ENCODE assay signal across 22 cellular contexts in genomic region chr11:67463186-67463585, GRCh38. TPM values are rescaled to one million over a fixed set of nuclear protein-coding genes. Genes with fewer than 3 reads are reported as not detected.
A peak's percentile ranks its signal among the peaks of the same experiment; 100 is the strongest.
DNase-seq lines count a peak whose midpoint lies in the region; ATAC-seq and TF ChIP-seq lines count a peak whose summit lies in the region.
"Had no signal": no experiment of that assay in that cellular context is flagged by ENCODE, and none has a peak within 500 bp of the region (broad histone marks: within the 10 kb centered on the region; RNA-seq: fewer than 3 reads in every experiment).

No MANE protein-coding gene starts in this region.

- no peaks in the 10 kb centered on the region for H3K9me3 Mint-ChIP-seq in progenitor cell of endocrine pancreas (ENCODE audit: low read depth)
- H3K9me3 Mint-ChIP-seq: GM23338; T-helper 1 cell treated with Interleukin-12 subunit alpha and Interleukin-12 subunit beta and Interleukin-4 antibody, amounts not matched to agents 30 μg/mL and 1 μg/mL, for 36 hours had no signal

- peaks cover 35 to 51% of the 10 kb centered on the region in 2 experiments for H3K4me1 ChIP-seq in HCT116 (ENCODE audit: control insufficient read depth in 1 of 2, insufficient read depth in 2 of 2, low read length in 2 of 2)
- peaks cover 28 to 46% (median 41%) of the 10 kb centered on the region in 4 donors for H3K4me1 ChIP-seq in esophagus muscularis mucosa
- H3K4me1 ChIP-seq in gastrocnemius medialis = peaks cover 11 to 13% of the 10 kb centered on the region in 2 donors
- H3K4me1 ChIP-seq in SJCRH30 = no peaks in the 10 kb centered on the region

- DNase-seq in HCT116 (ENCODE audit: low read depth, low spot score) = no peak
- DNase-seq in esophagus muscularis mucosa (ENCODE audit: extremely low spot score) = no peak
- DNase-seq in gastrocnemius medialis = no peak
- no peak for DNase-seq in SJCRH30
- no peak for DNase-seq in progenitor cell of endocrine pancreas (ENCODE audit: low spot score, unreplicated experiment)
- DNase-seq: activated gamma-delta T cell treated with Interleukin-2 at 50 U/mL for 16 hours; foreskin fibroblast; hippocampal formation; NCI-H1694 treated with DMSO at 0.1 percent for 48 hours; NCI-H748 treated with DMSO at 0.1 percent for 48 hours; stimulated activated CD4-positive, alpha-beta T cell treated with anti-CD3 and anti-CD28 coated beads, Interleukin-1b, Interleukin-23, amount 100 ng/mL, for 48 hours; stimulated activated naive CD8-positive, alpha-beta T cell treated with anti-CD3 and anti-CD28 coated beads, Interleukin-15, Interleukin-2, amounts not matched to agents 100 U/mL and 50 U/mL, for 24 hours had no signal

- H2AFZ ChIP-seq in HCT116 (ENCODE audit: low read depth, low read length, poor library complexity, severe bottlenecking) = no peak overlapping the region
- H2AFZ ChIP-seq: GM23338 had no signal

- H3K36me3 ChIP-seq in HCT116 (ENCODE audit: control insufficient read depth in 1 of 2, insufficient read depth in 2 of 2, low read length in 2 of 2) = no peaks in the 10 kb centered on the region
- H3K36me3 ChIP-seq in esophagus muscularis mucosa = no peaks in the 10 kb centered on the region
- no peaks in the 10 kb centered on the region for H3K36me3 ChIP-seq in gastrocnemius medialis
- H3K36me3 ChIP-seq in SJCRH30 = no peaks in the 10 kb centered on the region
- H3K36me3 ChIP-seq: ovary, upper lobe of left lung had no signal

- RAD21 ChIA-PET in HCT116 (lab: Charles Lee; ENCODE audit: low non-redundant PET in 1 of 2, low total read pairs in 2 of 2, uncharacterized antibody in 2 of 2, unreplicated experiment in 2 of 2) = no interaction called here

- H4K20me1 ChIP-seq in HCT116 (ENCODE audit: insufficient read depth) = no peaks in the 10 kb centered on the region

- H3K4me2 ChIP-seq in HCT116 (ENCODE audit: low read length) = peak overlapping the region; percentile 100

- POLR2A ChIA-PET in HCT116 (lab: Charles Lee) = no interaction called here

- H3K9me2 ChIP-seq in HCT116 (ENCODE audit: insufficient read depth) = no peaks in the 10 kb centered on the region

- H3K4me1 Mint-ChIP-seq in progenitor cell of endocrine pancreas (ENCODE audit: low read depth) = peaks cover 9% of the 10 kb centered on the region

- H3K4me3 ChIP-seq in HCT116 (replicated peaks in 1 of 2; ENCODE audit: low read depth in 1 of 2, low read length in 2 of 2) (0 out of 4 replicates have a peak overlapping the region, but pooled peaks of 1 of the 2 experiments have one; percentile 96), esophagus muscularis mucosa (no peak overlapping the region), gastrocnemius medialis (no peak overlapping the region), SJCRH30 (no peak overlapping the region)
- H3K4me3 ChIP-seq: GM23338, lung, ovary, SJSA1 had no signal

- TF ChIP-seq CTCF in C4-2B (conservative IDR thresholded peaks at IDR 0.05) = no peak
- no peak for TF ChIP-seq CTCF in HCT116 (IDR thresholded peaks at IDR 0.05 in 2 of 3, conservative IDR thresholded peaks at IDR 0.05 in 1 of 3; ENCODE audit: borderline replicate concordance in 1 of 3, insufficient read depth in 1 of 3, low read depth in 2 of 3, low read length in 2 of 3)
- TF ChIP-seq CTCF in esophagus muscularis mucosa (IDR thresholded peaks at IDR 0.05) = no peak
- no peak for TF ChIP-seq CTCF in gastrocnemius medialis (IDR thresholded peaks at IDR 0.05 in 4 of 5, conservative IDR thresholded peaks at IDR 0.05 in 1 of 5)
- no peak for TF ChIP-seq CTCF in progenitor cell of endocrine pancreas (IDR thresholded peaks at IDR 0.05; ENCODE audit: unreplicated experiment)

- no peak for TF ChIP-seq POLR2A in HCT116 (IDR thresholded peaks at IDR 0.05; ENCODE audit: borderline replicate concordance, extremely low read depth, insufficient read depth, insufficient read length)
- no peak for TF ChIP-seq POLR2A in esophagus muscularis mucosa (IDR thresholded peaks at IDR 0.05; ENCODE audit: low read depth)
- TF ChIP-seq POLR2A in gastrocnemius medialis (IDR thresholded peaks at IDR 0.05) = no peak

- H3K4me3 Mint-ChIP-seq in progenitor cell of endocrine pancreas (ENCODE audit: low read depth) = no peak overlapping the region
- H3K4me3 Mint-ChIP-seq: GM23338; T-helper 1 cell treated with Interleukin-12 subunit alpha and Interleukin-12 subunit beta and Interleukin-4 antibody, amounts not matched to agents 30 μg/mL and 1 μg/mL, for 36 hours had no signal

- peak overlapping the region; percentile 97 for H3K9ac ChIP-seq in HCT116 (ENCODE audit: low read length)

- intact Hi-C loops in HCT116 (cut with micrococcal nuclease) = no loop called here
- intact Hi-C loops in esophagus muscularis mucosa (cut with DNase I) = no loop called here
- intact Hi-C loops in gastrocnemius medialis (cut with DNase I; ENCODE audit: low total_unique reads) = no loop called here

- H3K27me3 ChIP-seq in HCT116 (ENCODE audit: insufficient read depth, low read length) = no peaks in the 10 kb centered on the region
- H3K27me3 ChIP-seq in esophagus muscularis mucosa = no peaks in the 10 kb centered on the region
- no peaks in the 10 kb centered on the region for H3K27me3 ChIP-seq in gastrocnemius medialis
- no peaks in the 10 kb centered on the region for H3K27me3 ChIP-seq in SJCRH30
- H3K27me3 ChIP-seq: ovary, SJSA1, upper lobe of left lung had no signal

- H3K79me2 ChIP-seq in HCT116 (ENCODE audit: insufficient read depth, low read length) = peaks cover 9% of the 10 kb centered on the region; the same call in 1 of the 2 replicates

- TF ChIP-seq EP300 in esophagus muscularis mucosa (IDR thresholded peaks at IDR 0.05) = no peak

- CTCF ChIA-PET in HCT116 (lab: Charles Lee) = no interaction called here

- H3K27ac ChIP-seq in C4-2B (peak overlapping the region; percentile 97), HCT116 (ENCODE audit: low read depth, low read length) (peak overlapping the region; percentile 98), esophagus muscularis mucosa (replicated peaks in 1 of 4) (peak overlapping the region; percentile 86 to 94 (median 90)), gastrocnemius medialis (peak overlapping the region in 3 of 4 donors; percentile 70 to 85 (median 81)), SJCRH30 (no peak overlapping the region)

- no peak for ATAC-seq in HCT116
- no peak for ATAC-seq in gastrocnemius medialis
- ATAC-seq in HG03175 (IDR thresholded peaks at IDR 0.05; ENCODE audit: unreplicated experiment) = no peak
- ATAC-seq: GM23338; stimulated activated naive CD8-positive, alpha-beta T cell treated with anti-CD3 and anti-CD28 coated beads, Interleukin-15, Interleukin-2, amounts not matched to agents 100 U/mL and 50 U/mL, for 24 hours had no signal

- no peaks in the 10 kb centered on the region for H3K9me3 ChIP-seq in HCT116 (ENCODE audit: control insufficient read depth in 1 of 2, insufficient read depth in 1 of 2, low read depth in 1 of 2, low read length in 2 of 2)
- no peaks in the 10 kb centered on the region for H3K9me3 ChIP-seq in esophagus muscularis mucosa
- H3K9me3 ChIP-seq in gastrocnemius medialis = no peaks in the 10 kb centered on the region
- H3K9me3 ChIP-seq in SJCRH30 (replicated peaks) = no peaks in the 10 kb centered on the region
- H3K9me3 ChIP-seq: ovary, SJSA1, upper lobe of left lung had no signal

- H3K27me3 Mint-ChIP-seq in progenitor cell of endocrine pancreas = no peaks in the 10 kb centered on the region

- WGBS in esophagus muscularis mucosa = 96% methylated on average over 10 of the region's 10 CpGs

- H3K27ac Mint-ChIP-seq in progenitor cell of endocrine pancreas = no peak overlapping the region
- H3K27ac Mint-ChIP-seq: GM23338; T-helper 1 cell treated with Interleukin-12 subunit alpha and Interleukin-12 subunit beta and Interleukin-4 antibody, amounts not matched to agents 30 μg/mL and 1 μg/mL, for 36 hours had no signal

- in situ Hi-C loops in gastrocnemius medialis (cut with MboI; ENCODE audit: low sequenced_read_pairs in 4 of 4) = no loop called here

- TF ChIP-seq RAD21 in HCT116 (IDR thresholded peaks at IDR 0.05; ENCODE audit: low read depth) = no peak

- H3K36me3 Mint-ChIP-seq in progenitor cell of endocrine pancreas (ENCODE audit: insufficient read depth) = no peaks in the 10 kb centered on the region

- no TSS peak for BruUV-seq in HCT116 (replicated peaks; lab: Mats Ljungman, UMichigan)

TF ChIP-seq in HCT116, 20 proteins besides CTCF, POLR2A, EP300 and RAD21 (continues in another document):
- no peak for TF ChIP-seq EZH2phosphoT487 (IDR thresholded peaks at IDR 0.05; ENCODE audit: borderline replicate concordance)

RNA-seq across cellular contexts. Expression of gene TMEM134, which starts 5.9 kb away (rescaled TPM):
- total RNA-seq in HCT116 (2021; ENCODE audit: unreplicated experiment) = 44.2 TPM
- 42.4 and 52.3 TPM in 2 replicates for polyA plus RNA-seq in HCT116 (2012)
- total RNA-seq in esophagus muscularis mucosa = 10 to 100 TPM; 36.1 to 48.7 (median 46.2) TPM
- 100 to 1,000 TPM in 2 of 4 donors, 10 to 100 TPM in 2; 79.8 to 155 (median 108) TPM for total RNA-seq in gastrocnemius medialis
- total RNA-seq in SJCRH30 (2014; rRNA removed; shearing (Covaris generic)) = 7.6 TPM in 2 replicates
- 63.3 and 68.6 TPM in 2 replicates for total RNA-seq in progenitor cell of endocrine pancreas

RNA-seq across cellular contexts. Expression of gene CABP4, which starts 8.0 kb away (rescaled TPM):
- not detected for total RNA-seq in HCT116 (2021; ENCODE audit: unreplicated experiment)
- 0.08 TPM in 1 of 2 replicates, not detected in the other for polyA plus RNA-seq in HCT116 (2012)
- 1 to 10 TPM in 2 of 4 donors, under 1 TPM in 2; 0.50 to 2.9 (median 1.5) TPM for total RNA-seq in esophagus muscularis mucosa
- total RNA-seq in gastrocnemius medialis = under 1 TPM; 0.19 to 0.55 (median 0.30) TPM
- 1.2 and 2.6 TPM in 2 replicates for total RNA-seq in SJCRH30 (2014; rRNA removed; shearing (Covaris generic))
- total RNA-seq in progenitor cell of endocrine pancreas = 0.18 TPM in 1 of 2 replicates, not detected in the other
- total RNA-seq: SJSA1 had no signal
- polyA plus RNA-seq: GM23338 had no signal

RNA-seq across cellular contexts. Expression of gene GPR152, which starts 10.7 kb away (rescaled TPM):
- total RNA-seq in HCT116 (2021; ENCODE audit: unreplicated experiment) = not detected
- not detected in 2 replicates for polyA plus RNA-seq in HCT116 (2012)
- not detected for total RNA-seq in esophagus muscularis mucosa
- total RNA-seq in gastrocnemius medialis = not detected
- not detected in 2 replicates for total RNA-seq in SJCRH30 (2014; rRNA removed; shearing (Covaris generic))
- not detected in 2 replicates for total RNA-seq in progenitor cell of endocrine pancreas
- total RNA-seq: dermis microvascular lymphatic vessel endothelial cell, GM23338, lung, sciatic nerve, SJSA1, upper lobe of left lung had no signal
- polyA plus RNA-seq: GM23338, ovary had no signal

RNA-seq across cellular contexts. Expression of gene AIP, which starts 19.6 kb away (rescaled TPM):
- total RNA-seq in HCT116 (2021; ENCODE audit: unreplicated experiment) (61.0 TPM), esophagus muscularis mucosa (100 to 1,000 TPM in 3 of 4 donors, 10 to 100 TPM in 1; 68.1 to 121 (median 108) TPM), gastrocnemius medialis (10 to 100 TPM; 33.0 to 60.8 (median 48.8) TPM), progenitor cell of endocrine pancreas (39.2 and 39.5 TPM in 2 replicates)
- polyA plus RNA-seq in HCT116 (2012) = 83.5 and 95.5 TPM in 2 replicates
- total RNA-seq in SJCRH30 (2014; rRNA removed; shearing (Covaris generic)) = 39.8 and 45.4 TPM in 2 replicates

RNA-seq across cellular contexts. Expression of gene CORO1B, which starts 19.9 kb away (rescaled TPM):
- total RNA-seq in HCT116 (2021; ENCODE audit: unreplicated experiment) = 94.5 TPM
- 96.4 and 118 TPM in 2 replicates for polyA plus RNA-seq in HCT116 (2012)
- 10 to 100 TPM; 48.6 to 87.1 (median 70.7) TPM for total RNA-seq in esophagus muscularis mucosa
- total RNA-seq in gastrocnemius medialis = 10 to 100 TPM in 3 of 4 donors, 1 to 10 TPM in 1; 4.9 to 14.8 (median 12.5) TPM
- 25.5 and 30.1 TPM in 2 replicates for total RNA-seq in SJCRH30 (2014; rRNA removed; shearing (Covaris generic))
- total RNA-seq in progenitor cell of endocrine pancreas = 86.7 and 90.5 TPM in 2 replicates
